Comparison of ENCODE assay signal across 9 cellular contexts in genomic region chr10:32298066-32298812, GRCh38. TPM values are rescaled to one million over a fixed set of nuclear protein-coding genes. Genes with fewer than 3 reads are reported as not detected.
DNase-seq lines count a peak whose midpoint lies in the region; ATAC-seq and TF ChIP-seq lines count a peak whose summit lies in the region.
"Had no signal": no experiment of that assay in that cellular context is flagged by ENCODE, and none has a peak within 500 bp of the region (broad histone marks: within the 10 kb centered on the region; RNA-seq: fewer than 3 reads in every experiment).

No MANE protein-coding gene starts in this region.

- ATAC-seq in PC-3 (peak; percentile 94), HG02763 (IDR thresholded peaks at IDR 0.05; ENCODE audit: unreplicated experiment) (no peak)

- H3K4me2 ChIP-seq in PC-3 (ENCODE audit: low read length) (peak overlapping the region; percentile 67), MM.1S (ENCODE audit: low read depth, low read length) (no peak overlapping the region)

- peak overlapping the region; percentile 16 for H3K4me3 ChIP-seq in PC-3 (ENCODE audit: low read length)
- H3K4me3 ChIP-seq in choroid plexus epithelial cell (ENCODE audit: low read depth, low read length): no peak overlapping the region
- no peak overlapping the region for H3K4me3 ChIP-seq in MM.1S (ENCODE audit: low read length)

- H4K20me1 ChIP-seq in PC-3 (ENCODE audit: low read length) (no peaks in the 10 kb centered on the region), MM.1S (ENCODE audit: insufficient read depth, low read length) (peaks cover 3% of the 10 kb centered on the region; the same call in 1 of the 2 replicates)

- no peaks in the 10 kb centered on the region for H3K9me3 ChIP-seq in PC-3 (ENCODE audit: low read length)
- H3K9me3 ChIP-seq in MM.1S (replicated peaks; ENCODE audit: insufficient read depth, low read length): no peaks in the 10 kb centered on the region
- H3K9me3 ChIP-seq: neutrophil had no signal

- H3K9me2 ChIP-seq in PC-3 (replicated peaks; ENCODE audit: low read length) (no peaks in the 10 kb centered on the region), MM.1S (replicated peaks; ENCODE audit: insufficient read depth, low read length) (no peaks in the 10 kb centered on the region)

- no peaks in the 10 kb centered on the region for H3F3A ChIP-seq in PC-3 (ENCODE audit: low read length, unreplicated experiment)
- no peaks in the 10 kb centered on the region for H3F3A ChIP-seq in MM.1S (ENCODE audit: insufficient read depth, low read length)

- CTCF ChIA-PET in PC-3 (lab: Charles Lee): no interaction called here

- POLR2A ChIA-PET in PC-3 (lab: Charles Lee; ENCODE audit: unreplicated experiment): interaction anchor here (0.6 kb wide), 1 partner anchor 34 kb away, joined by 5 read pairs; no protein-coding TSS in a partner anchor

- BruUV-seq in PC-3 (replicated peaks; lab: Mats Ljungman, UMichigan): TSS peak; percentile 32

- H3K4me1 ChIP-seq in PC-3 (ENCODE audit: insufficient read depth, low read length): peaks cover 17% of the 10 kb centered on the region
- H3K4me1 ChIP-seq in MM.1S (ENCODE audit: low read length): no peaks in the 10 kb centered on the region

- intact Hi-C loops in PC-3 (cut with micrococcal nuclease): no loop called here

- H3K36me3 ChIP-seq in PC-3 (ENCODE audit: low read depth, low read length): peaks cover 1% of the 10 kb centered on the region
- H3K36me3 ChIP-seq in MM.1S (replicated peaks; ENCODE audit: insufficient read depth, low read length): no peaks in the 10 kb centered on the region

- no peak overlapping the region for H2AFZ ChIP-seq in PC-3 (ENCODE audit: low read length)
- no peak overlapping the region for H2AFZ ChIP-seq in MM.1S (ENCODE audit: low read length)

- H3K79me2 ChIP-seq in PC-3 (ENCODE audit: low read length) (peaks cover 76% of the 10 kb centered on the region), MM.1S (ENCODE audit: low read length) (peaks cover 96% of the 10 kb centered on the region)

- DNase-seq in EH (ENCODE audit: low read depth) (peak; percentile 92), PC-3 (peak; percentile 89), choroid plexus epithelial cell (ENCODE audit: low read depth) (peak; percentile 83), non-pigmented ciliary epithelial cell (ENCODE audit: low read depth) (peak; percentile 80), MM.1S (no peak), NCI-H146 (lab: John Stamatoyannopoulos, UW) (no peak)
- no peak for DNase-seq in effector CD4-positive, alpha-beta T cell

- TF ChIP-seq CTCF in PC-3 (conservative IDR thresholded peaks at IDR 0.05; ENCODE audit: low read depth, low read length): no peak
- no peak for TF ChIP-seq CTCF in choroid plexus epithelial cell (conservative IDR thresholded peaks at IDR 0.05; ENCODE audit: low read depth, low read length)
- TF ChIP-seq CTCF in MM.1S (IDR thresholded peaks at IDR 0.05; ENCODE audit: low read length): no peak

- peak overlapping the region; percentile 48 for H3K9ac ChIP-seq in PC-3 (ENCODE audit: low read length)
- H3K9ac ChIP-seq in MM.1S (ENCODE audit: low read length): no peak overlapping the region

- H3K27ac ChIP-seq in PC-3 (ENCODE audit: low read length): peak overlapping the region; percentile 88
- no peak overlapping the region for H3K27ac ChIP-seq in MM.1S (ENCODE audit: low read length)
- H3K27ac ChIP-seq: neutrophil had no signal

- no peaks in the 10 kb centered on the region for H3K27me3 ChIP-seq in PC-3 (ENCODE audit: low read length)
- H3K27me3 ChIP-seq in MM.1S (replicated peaks; ENCODE audit: insufficient read depth, low read length): no peaks in the 10 kb centered on the region
- H3K27me3 ChIP-seq: neutrophil had no signal

RNA-seq across cellular contexts. Expression of gene EPC1, which starts 48.7 kb away (rescaled TPM):
- total RNA-seq in PC-3 (2014; rRNA removed): 72.7 and 148 TPM in 2 replicates

Comparison
In these comparisons a context has a peak if more than half of its experiments do, and no peak if none do; other contexts are left out.
1. DNase-seq: peak in EH (single experiment), PC-3 (single experiment), choroid plexus epithelial cell (single experiment) and non-pigmented ciliary epithelial cell (single experiment); none in MM.1S (single experiment), NCI-H146 (single experiment) and effector CD4-positive, alpha-beta T cell (single experiment).